In genomic region chr2:25582079-25582830, GRCh38 we compare ENCODE assay signal across 22 cellular contexts.
DNase-seq lines count a peak whose midpoint lies in the region; ATAC-seq, FAIRE-seq and TF ChIP-seq lines count a peak whose summit lies in the region.
"Had no signal": no experiment of that assay in that cellular context is flagged by ENCODE, and none has a peak within 500 bp of the region (broad histone marks: within the 10 kb centered on the region; RNA-seq: fewer than 3 reads in every experiment).

No MANE protein-coding gene starts in this region.

- no peak for TF ChIP-seq POLR2A in H54 (IDR thresholded peaks at IDR 0.05; ENCODE audit: low read depth, low read length)

- POLR2A ChIA-PET in Caco-2 (lab: Charles Lee) = no interaction called here

- H3K27ac Mint-ChIP-seq in Caco-2 (ENCODE audit: unreplicated experiment) = no peak overlapping the region

- no peaks in the 10 kb centered on the region for H3K9me3 Mint-ChIP-seq in Caco-2 (ENCODE audit: unreplicated experiment)
- H3K9me3 Mint-ChIP-seq: central memory CD8-positive, alpha-beta T cell; natural killer cell treated with Interleukin-12 subunit alpha and Interleukin-12 subunit beta and Interleukin-15 and Interleukin-18, amount 100 ng/mL, for 72 hours had no signal

- no peak overlapping the region for H3K27ac ChIP-seq in left lung
- H3K27ac ChIP-seq: prostate gland, tibial artery had no signal

- peak; percentile 6 for FAIRE-seq in H54 (lab: Jason Lieb, UNC)
- FAIRE-seq: GM18507 had no signal

- ATAC-seq in left lung = peak; percentile 37
- ATAC-seq in GM18870 (IDR thresholded peaks at IDR 0.05; ENCODE audit: unreplicated experiment) = no peak
- no peak for ATAC-seq in GM21381 (IDR thresholded peaks at IDR 0.05; ENCODE audit: unreplicated experiment)
- ATAC-seq: natural killer cell treated with Interleukin-12 subunit alpha and Interleukin-12 subunit beta and Interleukin-15 and Interleukin-18, amount 100 ng/mL, for 72 hours had no signal

- H3K4me1 ChIP-seq in left lung (peaks cover 1 to 17% of the 10 kb centered on the region in 2 donors), Caco-2 (no peaks in the 10 kb centered on the region)
- H3K4me1 ChIP-seq: prostate gland, tibial artery had no signal

- intact Hi-C loops in left lung (cut with DNase I) = no loop called here
- intact Hi-C loops in Caco-2 (cut with micrococcal nuclease; ENCODE audit: unreplicated experiment) = no loop called here

- DNase-seq in GM06990 (ENCODE audit: extremely low read depth, insufficient read length) (peak; percentile 26), H54 (ENCODE audit: insufficient read length, low spot score) (no peak), MV-4-11 (lab: John Stamatoyannopoulos, UW) (peak; percentile 63), left lung (no peak), Caco-2 (no peak), LoVo (ENCODE audit: low spot score) (no peak)
- DNase-seq: DMS 273 treated with DMSO at 0.1 percent for 48 hours; effector memory CD4-positive, alpha-beta T cell; heart left ventricle; mesenchymal stem cell; NCI-H187; NCI-H446; SHP77 treated with DMSO at 0.1 percent for 48 hours; spleen; T1000 had no signal

- peaks cover 11% of the 10 kb centered on the region for H3K36me3 Mint-ChIP-seq in Caco-2 (ENCODE audit: insufficient read depth, unreplicated experiment)
- H3K36me3 Mint-ChIP-seq: natural killer cell treated with Interleukin-12 subunit alpha and Interleukin-12 subunit beta and Interleukin-15 and Interleukin-18, amount 100 ng/mL, for 72 hours had no signal

- H3K36me3 ChIP-seq in GM06990 (ENCODE audit: control insufficient read depth, insufficient read depth, low read length) (no peaks in the 10 kb centered on the region), left lung (no peaks in the 10 kb centered on the region), Caco-2 (ENCODE audit: control insufficient read depth, insufficient read depth, low read length) (no peaks in the 10 kb centered on the region)
- H3K36me3 ChIP-seq: heart left ventricle, prostate gland, tibial artery had no signal

- BruUV-seq in Caco-2 (replicated peaks; lab: Mats Ljungman, UMichigan) = no TSS peak

- TF ChIP-seq CTCF in GM06990 (IDR thresholded peaks at IDR 0.05; ENCODE audit: insufficient read depth, low read length, poor library complexity, severe bottlenecking) = no peak
- no peak for TF ChIP-seq CTCF in left lung (IDR thresholded peaks at IDR 0.05)
- no peak for TF ChIP-seq CTCF in Caco-2 (IDR thresholded peaks at IDR 0.05; ENCODE audit: insufficient read depth in 1 of 2, low read depth in 1 of 2, low read length in 1 of 2, severe bottlenecking in 1 of 2, unreplicated experiment in 1 of 2)

- H3K4me1 Mint-ChIP-seq in Caco-2 (ENCODE audit: low read depth, unreplicated experiment) = peaks cover 11% of the 10 kb centered on the region

- no peak overlapping the region for H3K4me3 ChIP-seq in GM06990 (replicated peaks; ENCODE audit: low read depth, low read length)
- H3K4me3 ChIP-seq in left lung = no peak overlapping the region
- no peak overlapping the region for H3K4me3 ChIP-seq in Caco-2 (ENCODE audit: low read depth, low read length)
- H3K4me3 ChIP-seq: heart left ventricle, prostate gland, spleen, tibial artery had no signal

- no peak overlapping the region for H3K4me3 Mint-ChIP-seq in Caco-2 (ENCODE audit: unreplicated experiment)
- H3K4me3 Mint-ChIP-seq: central memory CD8-positive, alpha-beta T cell; natural killer cell treated with Interleukin-12 subunit alpha and Interleukin-12 subunit beta and Interleukin-15 and Interleukin-18, amount 100 ng/mL, for 72 hours had no signal

- H3K27me3 ChIP-seq in GM06990 (replicated peaks; ENCODE audit: control insufficient read depth, insufficient read depth, low read length) (no peaks in the 10 kb centered on the region), left lung (no peaks in the 10 kb centered on the region), Caco-2 (replicated peaks; ENCODE audit: control insufficient read depth, insufficient read depth, low read length) (no peaks in the 10 kb centered on the region)
- H3K27me3 ChIP-seq: heart left ventricle, spleen, tibial artery had no signal

- no peaks in the 10 kb centered on the region for H3K27me3 Mint-ChIP-seq in Caco-2 (ENCODE audit: insufficient read depth, unreplicated experiment)
- H3K27me3 Mint-ChIP-seq: central memory CD8-positive, alpha-beta T cell; natural killer cell treated with Interleukin-12 subunit alpha and Interleukin-12 subunit beta and Interleukin-15 and Interleukin-18, amount 100 ng/mL, for 72 hours had no signal

- CTCF ChIA-PET in Caco-2 (lab: Charles Lee) = no interaction called here

- H3K9me3 ChIP-seq in left lung (no peaks in the 10 kb centered on the region), Caco-2 (no peaks in the 10 kb centered on the region)
- H3K9me3 ChIP-seq: heart left ventricle, prostate gland, spleen, tibial artery had no signal

Comparison
In these comparisons a context has a peak if more than half of its experiments do, and no peak if none do; other contexts are left out.
1. DNase-seq: peak in GM06990 (single experiment) and MV-4-11 (single experiment); none in H54 (single experiment), left lung (0 of 2), Caco-2 (0 of 2) and LoVo (single experiment).